Comparison of ENCODE assay signal across 8 cellular contexts in the genomic region with DNA sequence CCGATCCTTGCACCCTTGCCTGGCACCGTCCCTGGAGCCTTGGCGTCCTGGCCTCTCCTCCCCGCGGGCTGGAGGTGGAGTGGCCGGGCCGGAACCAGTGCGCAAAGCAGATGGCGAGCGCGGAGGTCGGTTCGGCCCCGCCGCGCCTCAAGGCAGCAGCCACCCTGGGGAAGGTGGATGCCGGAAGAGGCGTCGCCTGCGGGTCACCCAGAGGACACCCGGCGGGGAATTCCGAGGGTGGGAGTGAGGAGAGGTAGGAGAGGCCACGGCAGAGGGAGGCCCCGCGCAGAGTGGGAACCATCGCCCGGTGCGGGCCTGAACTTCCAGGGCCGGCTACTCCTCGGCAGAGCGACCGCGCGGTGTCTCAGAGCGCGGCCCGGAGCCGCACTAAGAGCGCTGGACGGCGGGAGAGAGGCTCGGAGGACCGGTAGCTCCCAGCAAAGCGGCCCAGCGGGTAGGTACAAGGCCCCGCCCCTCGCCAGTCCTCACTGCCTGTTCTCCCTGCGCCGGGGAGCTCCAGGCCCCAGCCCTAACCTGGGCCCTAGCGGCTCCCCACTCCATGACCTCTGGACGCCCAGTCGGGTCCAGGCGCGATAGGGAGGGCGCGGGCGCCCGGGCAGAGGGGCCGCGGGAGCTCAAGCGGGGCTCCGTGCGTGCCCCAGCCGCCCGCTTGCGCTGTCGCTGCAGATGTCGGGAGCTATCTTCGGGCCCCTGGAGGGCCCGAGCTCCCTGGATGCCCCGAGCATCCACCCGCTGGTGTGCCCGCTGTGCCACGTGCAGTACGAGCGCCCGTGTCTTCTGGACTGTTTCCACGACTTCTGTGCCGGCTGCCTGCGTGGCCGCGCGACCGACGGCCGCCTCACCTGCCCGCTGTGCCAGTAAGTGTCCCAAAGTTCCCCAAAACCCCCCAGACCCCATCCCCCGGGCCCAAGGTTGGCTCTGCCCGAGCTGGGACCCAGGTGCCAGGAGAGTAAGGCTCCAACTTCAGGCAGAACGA. TPM values are rescaled to one million over a fixed set of nuclear protein-coding genes. Genes with fewer than 3 reads are reported as not detected.
DNase-seq lines count a peak whose midpoint lies in the region; ATAC-seq and TF ChIP-seq lines count a peak whose summit lies in the region.

A gene with protein sequence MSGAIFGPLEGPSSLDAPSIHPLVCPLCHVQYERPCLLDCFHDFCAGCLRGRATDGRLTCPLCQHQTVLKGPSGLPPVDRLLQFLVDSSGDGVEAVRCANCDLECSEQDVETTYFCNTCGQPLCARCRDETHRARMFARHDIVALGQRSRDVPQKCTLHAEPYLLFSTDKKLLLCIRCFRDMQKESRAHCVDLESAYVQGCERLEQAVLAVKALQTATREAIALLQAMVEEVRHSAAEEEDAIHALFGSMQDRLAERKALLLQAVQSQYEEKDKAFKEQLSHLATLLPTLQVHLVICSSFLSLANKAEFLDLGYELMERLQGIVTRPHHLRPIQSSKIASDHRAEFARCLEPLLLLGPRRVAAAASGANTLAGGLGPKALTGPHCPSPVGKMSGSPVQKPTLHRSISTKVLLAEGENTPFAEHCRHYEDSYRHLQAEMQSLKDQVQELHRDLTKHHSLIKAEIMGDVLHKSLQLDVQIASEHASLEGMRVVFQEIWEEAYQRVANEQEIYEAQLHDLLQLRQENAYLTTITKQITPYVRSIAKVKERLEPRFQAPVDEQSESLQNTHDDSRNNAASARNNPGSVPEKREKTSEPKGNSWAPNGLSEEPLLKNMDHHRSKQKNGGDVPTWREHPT (plus strand): TSS at position 271 of the 997 bp plus-strand sequence. CDS start 417 bp downstream, at position 688.

- H3K4me1 ChIP-seq in left lung, result peaks cover 27 to 41% of the 10 kb centered on the region in 2 donors

- no peaks in the 10 kb centered on the region for H3K9me3 ChIP-seq in left lung

- intact Hi-C loops in left lung (cut with DNase I), result no loop called here

- no peaks in the 10 kb centered on the region for H3K36me3 ChIP-seq in left lung

- H3K27ac ChIP-seq in VCaP (peak within 1 kb of the TSS; percentile 87), left lung (peak within 1 kb of the TSS; percentile 39 to 70)

- DNase-seq in SIG-M5 treated with dmso at 0.1 percent for 504 hours (lab: John Stamatoyannopoulos, UW; ENCODE audit: unreplicated experiment) (peak; percentile 16), SIG-M5 (lab: John Stamatoyannopoulos, UW) (no peak), cerebellum (ENCODE audit: low spot score) (peak; percentile 65), left lung (peak; percentile 61 to 89), NOMO-1 treated with DMSO at 0.1 percent for 48 hours (lab: John Stamatoyannopoulos, UW; ENCODE audit: unreplicated experiment) (no peak)
- DNase-seq in stimulated activated CD4-positive, alpha-beta T cell treated with anti-CD3 and anti-CD28 coated beads, TNF-alpha, amount 100 ng/mL, for 1 hour (ENCODE audit: low read depth in 3 of 3, low spot score in 1 of 3), result peak; percentile 15 to 51 (median 16)

- ATAC-seq in HG03280 (IDR thresholded peaks at IDR 0.05; ENCODE audit: unreplicated experiment) (peak; percentile 53), left lung (peak; percentile 83)

- peaks cover 12 to 58% of the 10 kb centered on the region in 2 donors for H3K27me3 ChIP-seq in left lung

- no peak for TF ChIP-seq CTCF in VCaP (conservative IDR thresholded peaks at IDR 0.05)
- TF ChIP-seq CTCF in left lung (IDR thresholded peaks at IDR 0.05), result no peak

- H3K4me3 ChIP-seq in left lung, result peak within 1 kb of the TSS; percentile 47 to 57

RNA-seq across cellular contexts. Expression of the gene that starts here (rescaled TPM):
- total RNA-seq in cerebellum, result 11.9 TPM
- 10 to 100 TPM; 11.9 to 12.6 TPM for total RNA-seq in left lung

Comparison
In these comparisons a context has a peak if more than half of its experiments do, and no peak if none do; other contexts are left out.
1. DNase-seq: peak in SIG-M5 treated with dmso at 0.1 percent for 504 hours (single experiment), cerebellum (single experiment), left lung (2 of 2) and stimulated activated CD4-positive, alpha-beta T cell treated with anti-CD3 and anti-CD28 coated beads, TNF-alpha, amount 100 ng/mL, for 1 hour (3 of 3); none in SIG-M5 (single experiment) and NOMO-1 treated with DMSO at 0.1 percent for 48 hours (single experiment).